In the genomic region with DNA sequence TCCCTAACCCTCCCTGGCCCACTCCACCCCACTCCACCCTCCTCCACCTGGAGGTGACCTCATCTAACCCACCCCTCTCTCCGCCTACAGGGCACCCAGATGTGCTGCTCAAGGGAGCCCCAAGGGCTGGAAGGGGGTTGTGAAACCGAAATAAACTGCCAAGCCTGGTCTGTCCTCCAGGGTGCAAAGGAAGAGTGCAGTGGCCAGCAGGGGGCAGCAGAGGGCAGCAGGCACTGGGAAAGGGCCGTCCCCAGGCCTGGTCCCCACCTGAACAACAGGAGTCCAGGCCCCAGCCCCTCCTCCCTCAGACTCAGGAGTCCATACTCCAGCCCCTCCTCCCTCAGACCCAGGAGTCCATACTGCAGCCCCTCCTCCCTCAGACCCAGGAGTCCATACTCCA, we compare ENCODE assay signal across 8 cellular contexts. TPM values are rescaled to one million over a fixed set of nuclear protein-coding genes. Genes with fewer than 3 reads are reported as not detected.
DNase-seq lines count a peak whose midpoint lies in the region; ATAC-seq, FAIRE-seq and TF ChIP-seq lines count a peak whose summit lies in the region.

No MANE protein-coding gene starts in this region.

- DNase-seq in D341Med (ENCODE audit: low spot score) (peak; percentile 92), H54 (ENCODE audit: insufficient read length, low spot score) (peak; percentile 82), NCI-H1694 (lab: John Stamatoyannopoulos, UW) (peak; percentile 80), T1000 (lab: John Stamatoyannopoulos, UW) (peak; percentile 57), ascending aorta (ENCODE audit: low spot score in 2 of 2) (peak; percentile 41 to 91), hypothalamus (lab: John Stamatoyannopoulos, UW) (peak in 48 of 51 donors; percentile 3 to 80 (median 45))
- peak; percentile 59 to 78 for DNase-seq in stimulated activated CD4-positive, alpha-beta T cell treated with anti-CD3 and anti-CD28 coated beads, Interleukin-12 subunit alpha, Interleukin-12 subunit beta, amount 100 ng/mL, for 24 hours (ENCODE audit: low read depth in 2 of 2)

- no peaks in the 10 kb centered on the region for H3K36me3 ChIP-seq in ascending aorta

- H3K27ac ChIP-seq in ascending aorta: no peak overlapping the region

- no peak overlapping the region for H3K4me3 ChIP-seq in ascending aorta

- H3K9me3 ChIP-seq in ascending aorta: no peaks in the 10 kb centered on the region

- TF ChIP-seq POLR2A in H54 (IDR thresholded peaks at IDR 0.05; ENCODE audit: low read depth, low read length): no peak

- no peak for FAIRE-seq in H54 (lab: Jason Lieb, UNC)

- intact Hi-C loops in ascending aorta (cut with DNase I): loop anchor here (1.0 kb wide), 2 partner anchors 16 to 44 kb away; no protein-coding TSS in a partner anchor

- no peaks in the 10 kb centered on the region for H3K27me3 ChIP-seq in ascending aorta

- peaks cover 4 to 9% of the 10 kb centered on the region in 2 donors for H3K4me1 ChIP-seq in ascending aorta

- TF ChIP-seq CTCF in ascending aorta (IDR thresholded peaks at IDR 0.05): peak; percentile 90 to 96 (median 94)

- ATAC-seq in GM18520 (IDR thresholded peaks at IDR 0.05; ENCODE audit: unreplicated experiment): no peak

RNA-seq across cellular contexts. Expression of gene BCAM, which starts 8.4 kb away (rescaled TPM):
- total RNA-seq in ascending aorta: 832 TPM

RNA-seq across cellular contexts. Expression of gene CBLC, which starts 22.8 kb away (rescaled TPM):
- total RNA-seq in ascending aorta: not detected

RNA-seq across cellular contexts. Expression of gene NECTIN2, which starts 45.6 kb away (rescaled TPM):
- 125 TPM for total RNA-seq in ascending aorta

RNA-seq across cellular contexts. Expression of gene BCL3, which starts 52.0 kb away (rescaled TPM):
- 66.2 TPM for total RNA-seq in ascending aorta
